In the genomic region with DNA sequence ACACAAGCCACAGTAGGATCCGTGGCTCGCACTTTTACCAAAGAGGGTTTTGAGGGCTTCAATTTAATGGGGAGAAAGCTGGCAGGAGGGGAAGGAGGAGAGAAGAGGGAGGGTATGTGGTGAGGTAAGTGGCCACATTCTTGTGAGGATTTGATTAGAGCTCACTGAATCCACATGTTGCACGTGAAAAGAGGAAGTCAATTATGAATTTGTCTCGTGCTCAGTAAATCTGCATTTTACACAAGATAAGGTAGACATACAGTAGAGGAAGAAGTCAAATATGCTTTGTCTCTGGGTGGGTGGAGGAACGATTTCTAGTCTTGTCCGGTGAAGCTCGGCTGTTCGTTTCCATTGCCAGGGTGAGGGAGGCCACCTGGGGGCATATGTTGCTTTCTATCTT, we compare ENCODE assay signal across 8 cellular contexts. TPM values are rescaled to one million over a fixed set of nuclear protein-coding genes. Genes with fewer than 3 reads are reported as not detected.
DNase-seq lines count a peak whose midpoint lies in the region; ATAC-seq and TF ChIP-seq lines count a peak whose summit lies in the region.

No MANE protein-coding gene starts in this region.

- peaks cover 17% of the 10 kb centered on the region for H3K79me2 ChIP-seq in Karpas-422 (ENCODE audit: low read length)

- no peak overlapping the region for H2AFZ ChIP-seq in Karpas-422 (ENCODE audit: low read length)

- H3K4me1 ChIP-seq in Karpas-422 (ENCODE audit: low read length) (peaks cover 23% of the 10 kb centered on the region), mucosa of stomach (ENCODE audit: control insufficient read depth, insufficient read depth, low read length) (peaks cover 8% of the 10 kb centered on the region)

- no peaks in the 10 kb centered on the region for H3K9me2 ChIP-seq in Karpas-422 (replicated peaks; ENCODE audit: insufficient read depth, low read length)

- H3K9me3 Mint-ChIP-seq in brain: peaks cover 0 to 12% (median 1%) of the 10 kb centered on the region in 5 experiments

- no peak for DNase-seq in BJ (ENCODE audit: low read depth)
- peak; percentile 69 for DNase-seq in Karpas-422
- DNase-seq in head of caudate nucleus: no peak
- no peak for DNase-seq in NCI-H2196 (lab: John Stamatoyannopoulos, UW; ENCODE audit: unreplicated experiment)

- POLR2A ChIA-PET in BJ (lab: Charles Lee): no interaction called here

- peak overlapping the region; percentile 90 for H3K4me2 ChIP-seq in Karpas-422 (ENCODE audit: low read depth, low read length, poor library complexity, severe bottlenecking)

- peaks cover 50% of the 10 kb centered on the region for H3K36me3 Mint-ChIP-seq in brain

- H4K20me1 ChIP-seq in Karpas-422 (ENCODE audit: insufficient read depth, low read depth, low read length): no peaks in the 10 kb centered on the region

- peaks cover 7% of the 10 kb centered on the region for H3K36me3 ChIP-seq in BJ (ENCODE audit: control insufficient read depth, insufficient read depth, low read length)
- H3K36me3 ChIP-seq in Karpas-422 (ENCODE audit: insufficient read depth, low read length): peaks cover 43% of the 10 kb centered on the region
- H3K36me3 ChIP-seq in mucosa of stomach (ENCODE audit: control insufficient read depth, insufficient read depth, low read length): no peaks in the 10 kb centered on the region

- H3K27me3 ChIP-seq in BJ (ENCODE audit: control insufficient read depth, insufficient read depth, low read length): peaks cover 3% of the 10 kb centered on the region
- no peaks in the 10 kb centered on the region for H3K27me3 ChIP-seq in Karpas-422 (ENCODE audit: low read length)
- H3K27me3 ChIP-seq in mucosa of stomach (ENCODE audit: control insufficient read depth, insufficient read depth, low read length): peaks cover 12% of the 10 kb centered on the region

- no peak overlapping the region for H3K27ac ChIP-seq in Karpas-422 (ENCODE audit: low read length)

- peaks cover 47% of the 10 kb centered on the region for H3K4me1 Mint-ChIP-seq in brain

- intact Hi-C loops in head of caudate nucleus (cut with DNase I): loop anchor here (5.0 kb wide), 1 partner anchor 34 kb away; the partner anchor contains the start of gene ZFP3

- TF ChIP-seq CTCF in BJ (IDR thresholded peaks at IDR 0.05; ENCODE audit: insufficient read depth, low read depth, low read length): no peak
- no peak for TF ChIP-seq CTCF in brain (conservative IDR thresholded peaks at IDR 0.05)

- CTCF ChIA-PET in BJ (lab: Yijun Ruan, JAX): no interaction called here

- H3K4me3 ChIP-seq in BJ (ENCODE audit: low read depth, low read length) (peak overlapping the region; percentile 81), Karpas-422 (ENCODE audit: low read length) (peak overlapping the region; percentile 85), mucosa of stomach (ENCODE audit: low read length) (peak overlapping the region; percentile 45)

- peaks cover 3% of the 10 kb centered on the region for H3K27me3 Mint-ChIP-seq in brain

- peak overlapping the region; percentile 94 for H3K9ac ChIP-seq in Karpas-422 (ENCODE audit: low read length)
- H3K9ac ChIP-seq in mucosa of stomach (ENCODE audit: low read length): peak overlapping the region; percentile 71

- peak overlapping the region; percentile 88 to 94 (median 94) for H3K4me3 Mint-ChIP-seq in brain

- H3K9me3 ChIP-seq in Karpas-422 (ENCODE audit: low read length): no peaks in the 10 kb centered on the region
- H3K9me3 ChIP-seq in mucosa of stomach (ENCODE audit: control insufficient read depth, low read length): no peaks in the 10 kb centered on the region

- peak overlapping the region; percentile 88 to 95 (median 91) for H3K27ac Mint-ChIP-seq in brain

- no peak for ATAC-seq in GM19324 (IDR thresholded peaks at IDR 0.05; ENCODE audit: low FRiP score, unreplicated experiment)
- no peak for ATAC-seq in HG02885 (IDR thresholded peaks at IDR 0.05; ENCODE audit: poor library complexity, unreplicated experiment)

RNA-seq across cellular contexts. Expression of gene ZNF232, which starts 0.9 kb away (rescaled TPM):
- 3.1 and 4.4 TPM in 2 replicates for polyA plus RNA-seq in BJ (2011; rRNA removed)
- 1.2 and 3.8 TPM in 2 replicates for polyA minus RNA-seq in BJ (2011; rRNA and poly(A)+ RNA removed)
- 11.3 and 19.7 TPM in 2 replicates for total RNA-seq in Karpas-422 (2014; rRNA removed; shearing (Covaris generic); ENCODE audit: low replicate concordance)
- polyA plus RNA-seq in brain (ENCODE audit: insufficient read depth, low read depth, low replicate concordance): 30.9 TPM

RNA-seq across cellular contexts. Expression of gene USP6, which starts 5.0 kb away (rescaled TPM):
- polyA plus RNA-seq in BJ (2011; rRNA removed) (0.01 TPM in 1 of 2 replicates, not detected in the other), brain (ENCODE audit: insufficient read depth, low read depth, low replicate concordance) (0.05 TPM)
- polyA minus RNA-seq in BJ (2011; rRNA and poly(A)+ RNA removed): under 0.01 TPM in 1 of 2 replicates, not detected in the other
- total RNA-seq in Karpas-422 (2014; rRNA removed; shearing (Covaris generic); ENCODE audit: low replicate concordance): not detected in 2 replicates

RNA-seq across cellular contexts. Expression of gene ZFP3, which starts 32.5 kb away (rescaled TPM):
- polyA plus RNA-seq in BJ (2011; rRNA removed) (2.0 and 3.7 TPM in 2 replicates), brain (ENCODE audit: insufficient read depth, low read depth, low replicate concordance) (3.6 TPM)
- polyA minus RNA-seq in BJ (2011; rRNA and poly(A)+ RNA removed): 2.1 and 3.1 TPM in 2 replicates
- total RNA-seq in Karpas-422 (2014; rRNA removed; shearing (Covaris generic); ENCODE audit: low replicate concordance): 0.63 and 0.72 TPM in 2 replicates
